ENCODE assay signal across 16 cellular contexts in the genomic region with DNA sequence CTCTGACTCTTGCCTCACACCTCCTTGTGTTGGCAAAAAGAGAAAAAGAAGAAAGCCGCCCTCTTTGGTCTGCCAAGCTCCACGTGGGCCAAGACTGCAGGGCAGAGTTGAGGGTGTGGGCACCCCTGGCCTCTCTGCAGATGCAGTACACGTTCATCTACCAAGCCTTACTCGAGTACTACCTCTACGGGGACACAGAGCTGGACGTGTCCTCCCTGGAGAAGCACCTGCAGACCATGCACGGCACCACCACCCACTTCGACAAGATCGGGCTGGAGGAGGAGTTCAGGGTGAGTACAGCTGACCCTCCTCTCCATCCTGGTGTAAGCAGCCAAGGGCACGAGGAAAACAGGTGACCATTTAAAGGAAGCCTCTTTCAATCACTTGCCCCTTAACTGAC. TPM values are rescaled to one million over a fixed set of nuclear protein-coding genes. Genes with fewer than 3 reads are reported as not detected.
DNase-seq lines count a peak whose midpoint lies in the region; ATAC-seq, FAIRE-seq and TF ChIP-seq lines count a peak whose summit lies in the region.
"Had no signal": no experiment of that assay in that cellular context is flagged by ENCODE, and none has a peak within 500 bp of the region (broad histone marks: within the 10 kb centered on the region; RNA-seq: fewer than 3 reads in every experiment).

No MANE protein-coding gene starts in this region.

- BruUV-seq in Calu3 (replicated peaks; lab: Mats Ljungman, UMichigan) = no TSS peak

- TF ChIP-seq EP300 in transverse colon (IDR thresholded peaks at IDR 0.05; ENCODE audit: low read depth) = no peak

- FAIRE-seq in kidney (lab: Jason Lieb, UNC) = no peak

- peaks cover 40% of the 10 kb centered on the region for H3K4me1 Mint-ChIP-seq in activated naive CD4-positive, alpha-beta T cell treated with anti-CD3 and anti-CD28 coated beads, Interleukin-2, amount 10 ng/mL, durations not matched to agents 7 days and 5 days
- H3K4me1 Mint-ChIP-seq in activated T-helper 17 cell treated with anti-CD3 and anti-CD28 coated beads, Interleukin-2, amount 50 U/mL, for 72 hours = peaks cover 33% of the 10 kb centered on the region
- no peaks in the 10 kb centered on the region for H3K4me1 Mint-ChIP-seq in Calu3 (ENCODE audit: low read depth, unreplicated experiment)

- no peak for ATAC-seq in activated naive CD4-positive, alpha-beta T cell treated with anti-CD3 and anti-CD28 coated beads, Interleukin-2, amount 50 U/mL, for 72 hours
- no peak for ATAC-seq in activated T-helper 17 cell treated with anti-CD3 and anti-CD28 coated beads, Interleukin-2, amount 50 U/mL, for 72 hours (replicated peaks)

- WGBS in transverse colon (ENCODE audit: low coverage in 1 of 2), 2 donors = 92 to 100% methylated on average over 1 to 10 of the region's 10 CpGs

- H3K9me3 ChIP-seq in kidney (ENCODE audit: control insufficient read depth in 1 of 2, low read length in 2 of 2) (no peaks in the 10 kb centered on the region), transverse colon (no peaks in the 10 kb centered on the region)
- H3K9me3 ChIP-seq: MG63 had no signal

- H3K9me3 Mint-ChIP-seq in activated naive CD4-positive, alpha-beta T cell treated with anti-CD3 and anti-CD28 coated beads, Interleukin-2, amount 10 ng/mL, durations not matched to agents 7 days and 5 days = peaks cover 6% of the 10 kb centered on the region
- H3K9me3 Mint-ChIP-seq in activated naive CD4-positive, alpha-beta T cell treated with anti-CD3 and anti-CD28 coated beads, Interleukin-2, amount 50 U/mL, for 72 hours = peaks cover 0 to 6% of the 10 kb centered on the region in 2 donors
- peaks cover 4% of the 10 kb centered on the region for H3K9me3 Mint-ChIP-seq in activated T-helper 17 cell treated with anti-CD3 and anti-CD28 coated beads, Interleukin-2, amount 50 U/mL, for 72 hours
- H3K9me3 Mint-ChIP-seq in Calu3 (ENCODE audit: low read depth, unreplicated experiment) = no peaks in the 10 kb centered on the region

- peaks cover 9 to 18% of the 10 kb centered on the region in 2 donors for H3K36me3 ChIP-seq in kidney (ENCODE audit: control insufficient read depth in 1 of 2, insufficient read depth in 2 of 2, low read length in 2 of 2)
- H3K36me3 ChIP-seq in transverse colon = peaks cover 0 to 23% (median 1%) of the 10 kb centered on the region in 4 donors
- H3K36me3 ChIP-seq: MG63 had no signal

- H3K27me3 ChIP-seq in transverse colon = no peaks in the 10 kb centered on the region
- H3K27me3 ChIP-seq: MG63 had no signal

- intact Hi-C loops in kidney (cut with DNase I) (no loop called here), transverse colon (cut with DNase I; ENCODE audit: low total_unique reads) (no loop called here), Calu3 (cut with micrococcal nuclease; ENCODE audit: unreplicated experiment) (no loop called here)

- H3K9ac ChIP-seq in kidney (ENCODE audit: low read length in 2 of 2) = no peak overlapping the region

- no peak for TF ChIP-seq POLR2A in transverse colon (IDR thresholded peaks at IDR 0.05)

- H3K27ac ChIP-seq in kidney (ENCODE audit: low read depth in 2 of 2, low read length in 2 of 2) (no peak overlapping the region), transverse colon (no peak overlapping the region)

- CTCF ChIA-PET in activated naive CD4-positive, alpha-beta T cell treated with anti-CD3 and anti-CD28 coated beads, Interleukin-2, amount 10 ng/mL, durations not matched to agents 7 days and 5 days (lab: Charles Lee) = interaction anchor here (1.1 to 17.4 kb wide), 14 partner anchors 8 to 165 kb away, joined by 3 to 288 read pairs (median 10); a partner anchor contains a TSS
- CTCF ChIA-PET in Calu3 (lab: Charles Lee) = no interaction called here

- no peak for TF ChIP-seq CTCF in kidney (IDR thresholded peaks at IDR 0.05; ENCODE audit: borderline replicate concordance, extremely low read depth, insufficient read depth)
- no peak for TF ChIP-seq CTCF in transverse colon (IDR thresholded peaks at IDR 0.05)
- TF ChIP-seq CTCF in Calu3 (IDR thresholded peaks at IDR 0.05; ENCODE audit: unreplicated experiment) = no peak

- H3K27me3 Mint-ChIP-seq in activated naive CD4-positive, alpha-beta T cell treated with anti-CD3 and anti-CD28 coated beads, Interleukin-2, amount 10 ng/mL, durations not matched to agents 7 days and 5 days = no peaks in the 10 kb centered on the region
- no peaks in the 10 kb centered on the region for H3K27me3 Mint-ChIP-seq in activated T-helper 17 cell treated with anti-CD3 and anti-CD28 coated beads, Interleukin-2, amount 50 U/mL, for 72 hours
- H3K27me3 Mint-ChIP-seq in Calu3 (ENCODE audit: unreplicated experiment) = no peaks in the 10 kb centered on the region

- in situ Hi-C loops in transverse colon (cut with MboI; ENCODE audit: low pct_ligation_motif_present in 1 of 4, low pct_unique_long_range_greater_than_20kb in 1 of 4, low sequenced_read_pairs in 3 of 4) = loop anchor here in 1 of 4 donors (10.0 kb wide), 2 partner anchors 75 to 165 kb away; a partner anchor contains a TSS

- H3K4me1 ChIP-seq in kidney (ENCODE audit: control insufficient read depth in 1 of 2, insufficient read depth in 1 of 2, low read depth in 1 of 2, low read length in 2 of 2) = peaks cover 0 to 2% of the 10 kb centered on the region in 2 donors
- peaks cover 0 to 6% (median 0%) of the 10 kb centered on the region in 4 donors for H3K4me1 ChIP-seq in transverse colon

- H3K4me3 ChIP-seq in kidney (ENCODE audit: low read length in 2 of 2) (no peak overlapping the region), transverse colon (no peak overlapping the region)
- H3K4me3 ChIP-seq: MG63 had no signal

- no peak overlapping the region for H3K27ac Mint-ChIP-seq in activated naive CD4-positive, alpha-beta T cell treated with anti-CD3 and anti-CD28 coated beads, Interleukin-2, amount 10 ng/mL, durations not matched to agents 7 days and 5 days
- H3K27ac Mint-ChIP-seq in activated naive CD4-positive, alpha-beta T cell treated with anti-CD3 and anti-CD28 coated beads, Interleukin-2, amount 50 U/mL, for 72 hours = no peak overlapping the region
- H3K27ac Mint-ChIP-seq in activated T-helper 17 cell treated with anti-CD3 and anti-CD28 coated beads, Interleukin-2, amount 50 U/mL, for 72 hours = peak overlapping the region; percentile 64
- no peak overlapping the region for H3K27ac Mint-ChIP-seq in Calu3 (ENCODE audit: unreplicated experiment)
- H3K27ac Mint-ChIP-seq: HFFc6 had no signal

- DNase-seq in activated naive CD4-positive, alpha-beta T cell treated with anti-CD3 and anti-CD28 coated beads, Interleukin-2, amount 10 ng/mL, durations not matched to agents 7 days and 5 days = peak; percentile 12
- DNase-seq in activated naive CD4-positive, alpha-beta T cell treated with anti-CD3 and anti-CD28 coated beads, Interleukin-2, amount 50 U/mL, for 72 hours (ENCODE audit: low spot score in 2 of 2) = no peak
- peak; percentile 61 for DNase-seq in kidney
- DNase-seq in transverse colon = peak; percentile 5
- DNase-seq in NCI-H526 treated with DMSO at 0.1 percent for 48 hours (lab: John Stamatoyannopoulos, UW) = no peak
- no peak for DNase-seq in SKM-1 treated with dmso at 0.1 percent for 144 hours (lab: John Stamatoyannopoulos, UW; ENCODE audit: unreplicated experiment)
- no peak for DNase-seq in Calu3
- DNase-seq: DMS153, HFFc6, MG63, NCI-H1092, NCI-H146, NCI-H2081, NCI-H82, SHP77 had no signal

- H3K4me3 Mint-ChIP-seq in activated naive CD4-positive, alpha-beta T cell treated with anti-CD3 and anti-CD28 coated beads, Interleukin-2, amount 10 ng/mL, durations not matched to agents 7 days and 5 days = no peak overlapping the region
- no peak overlapping the region for H3K4me3 Mint-ChIP-seq in activated T-helper 17 cell treated with anti-CD3 and anti-CD28 coated beads, Interleukin-2, amount 50 U/mL, for 72 hours
- no peak overlapping the region for H3K4me3 Mint-ChIP-seq in Calu3 (ENCODE audit: low read depth, unreplicated experiment)
- H3K4me3 Mint-ChIP-seq: HFFc6 had no signal

- H3K36me3 Mint-ChIP-seq in activated naive CD4-positive, alpha-beta T cell treated with anti-CD3 and anti-CD28 coated beads, Interleukin-2, amount 10 ng/mL, durations not matched to agents 7 days and 5 days = peaks cover 74% of the 10 kb centered on the region
- peaks cover 43 to 51% of the 10 kb centered on the region in 2 donors for H3K36me3 Mint-ChIP-seq in activated naive CD4-positive, alpha-beta T cell treated with anti-CD3 and anti-CD28 coated beads, Interleukin-2, amount 50 U/mL, for 72 hours
- H3K36me3 Mint-ChIP-seq in activated T-helper 17 cell treated with anti-CD3 and anti-CD28 coated beads, Interleukin-2, amount 50 U/mL, for 72 hours (ENCODE audit: low read depth) = peaks cover 97% of the 10 kb centered on the region
- H3K36me3 Mint-ChIP-seq in Calu3 (ENCODE audit: insufficient read depth, unreplicated experiment) = peaks cover 7% of the 10 kb centered on the region

RNA-seq across cellular contexts. Expression of a gene that starts 56.1 kb away (rescaled TPM):
- total RNA-seq in activated naive CD4-positive, alpha-beta T cell treated with anti-CD3 and anti-CD28 coated beads, Interleukin-2, amount 50 U/mL, for 72 hours = 100 to 1,000 TPM; 221 to 367 TPM
- 100 to 1,000 TPM; 262 to 281 TPM for total RNA-seq in activated T-helper 17 cell treated with anti-CD3 and anti-CD28 coated beads, Interleukin-2, amount 50 U/mL, for 72 hours
- total RNA-seq in kidney (2.4 TPM), transverse colon (10 to 100 TPM in 2 of 4 donors, 1 to 10 TPM in 2; 4.5 to 40.8 (median 8.4) TPM), Calu3 (2022) (72.8 and 87.8 TPM in 2 replicates)
- polyA plus RNA-seq in kidney (ENCODE audit: insufficient read depth, low read depth, low replicate concordance) = 0.04 TPM

Comparison
In these comparisons a context has a peak if more than half of its experiments do, and no peak if none do; other contexts are left out.
1. DNase-seq: peak in activated naive CD4-positive, alpha-beta T cell treated with anti-CD3 and anti-CD28 coated beads, Interleukin-2, amount 10 ng/mL, durations not matched to agents 7 days and 5 days (single experiment), kidney (single experiment) and transverse colon (single experiment); none in activated naive CD4-positive, alpha-beta T cell treated with anti-CD3 and anti-CD28 coated beads, Interleukin-2, amount 50 U/mL, for 72 hours (0 of 2), NCI-H526 treated with DMSO at 0.1 percent for 48 hours (single experiment), SKM-1 treated with dmso at 0.1 percent for 144 hours (single experiment) and Calu3 (single experiment).